In the genomic region with DNA sequence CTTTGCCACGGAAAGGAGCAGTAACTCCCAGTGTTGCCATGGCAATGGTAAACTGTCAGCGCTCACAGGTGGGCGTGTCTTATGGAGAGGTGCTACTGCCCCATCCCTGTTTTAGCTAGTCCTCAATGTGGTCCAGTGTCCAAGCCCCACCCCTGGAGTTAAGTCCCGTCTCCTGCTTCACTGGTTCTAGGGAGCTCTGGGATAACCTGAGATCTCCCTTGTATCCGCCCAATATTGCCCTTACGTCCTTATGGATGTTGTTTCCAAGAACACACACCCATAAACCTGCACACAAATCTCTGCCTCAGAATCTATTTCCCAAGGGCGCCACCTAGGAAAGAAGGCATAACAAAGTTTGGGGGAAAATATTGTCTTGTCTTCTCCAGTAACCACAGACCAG, we compare ENCODE assay signal across 10 cellular contexts.
DNase-seq lines count a peak whose midpoint lies in the region; ATAC-seq and TF ChIP-seq lines count a peak whose summit lies in the region.
"Had no signal": no experiment of that assay in that cellular context is flagged by ENCODE, and none has a peak within 500 bp of the region (broad histone marks: within the 10 kb centered on the region; RNA-seq: fewer than 3 reads in every experiment).

No MANE protein-coding gene starts in this region.

- TF ChIP-seq CTCF in HCT116 (IDR thresholded peaks at IDR 0.05 in 2 of 3, conservative IDR thresholded peaks at IDR 0.05 in 1 of 3; ENCODE audit: borderline replicate concordance in 1 of 3, insufficient read depth in 1 of 3, low read depth in 2 of 3, low read length in 2 of 3) (peak; percentile 42 to 57 (median 51)), mucosa of descending colon (IDR thresholded peaks at IDR 0.05) (no peak)

- CTCF ChIA-PET in HCT116 (lab: Charles Lee): interaction anchor here (0.8 to 1.5 kb wide), 6 partner anchors 9 to 658 kb away, joined by 3 to 4 read pairs (median 4); no protein-coding TSS in a partner anchor

- H2AFZ ChIP-seq in HCT116 (ENCODE audit: low read depth, low read length, poor library complexity, severe bottlenecking): peak overlapping the region; percentile 74

- H3K9me2 ChIP-seq in HCT116 (ENCODE audit: insufficient read depth): no peaks in the 10 kb centered on the region

- intact Hi-C loops in HCT116 (cut with micrococcal nuclease): loop anchor here (10.0 kb wide), 1 partner anchor 529 kb away; no protein-coding TSS in a partner anchor
- intact Hi-C loops in mucosa of descending colon (cut with DNase I, micrococcal nuclease): no loop called here

- no TSS peak for BruUV-seq in HCT116 (replicated peaks; lab: Mats Ljungman, UMichigan)

- H3K9me3 ChIP-seq in HCT116 (ENCODE audit: control insufficient read depth in 1 of 2, insufficient read depth in 1 of 2, low read depth in 1 of 2, low read length in 2 of 2) (no peaks in the 10 kb centered on the region), T-helper 17 cell (ENCODE audit: control insufficient read depth, low read length, poor library complexity, severe bottlenecking) (no peaks in the 10 kb centered on the region), mucosa of descending colon (no peaks in the 10 kb centered on the region)

- peak overlapping the region; percentile 85 for H3K27ac Mint-ChIP-seq in T-helper 17 cell
- H3K27ac Mint-ChIP-seq: type B pancreatic cell had no signal

- no peak overlapping the region for H3K4me3 ChIP-seq in HCT116 (replicated peaks in 1 of 2; ENCODE audit: low read depth in 1 of 2, low read length in 2 of 2)
- H3K4me3 ChIP-seq in mucosa of descending colon: no peak overlapping the region

- H3K9ac ChIP-seq in HCT116 (ENCODE audit: low read length): no peak overlapping the region

- H3K36me3 ChIP-seq in HCT116 (ENCODE audit: control insufficient read depth in 1 of 2, insufficient read depth in 2 of 2, low read length in 2 of 2): no peaks in the 10 kb centered on the region
- H3K36me3 ChIP-seq in mucosa of descending colon (ENCODE audit: low read depth): no peaks in the 10 kb centered on the region

- peak; percentile 67 for TF ChIP-seq RAD21 in HCT116 (IDR thresholded peaks at IDR 0.05; ENCODE audit: low read depth)

- ATAC-seq in HCT116: peak; percentile 87
- no peak for ATAC-seq in T-helper 17 cell
- peak; percentile 75 for ATAC-seq in mucosa of descending colon

- POLR2A ChIA-PET in HCT116 (lab: Charles Lee): interaction anchor here (0.5 kb wide), 1 partner anchor 315 kb away, joined by 3 read pairs; no protein-coding TSS in a partner anchor

- H3K4me1 ChIP-seq in HCT116 (ENCODE audit: control insufficient read depth in 1 of 2, insufficient read depth in 2 of 2, low read length in 2 of 2) (peaks cover 0 to 8% of the 10 kb centered on the region in 2 experiments; a peak in 3 of 4 replicates), mucosa of descending colon (ENCODE audit: low read depth) (no peaks in the 10 kb centered on the region)

- H3K4me3 Mint-ChIP-seq in T-helper 17 cell: peak overlapping the region; percentile 63
- H3K4me3 Mint-ChIP-seq: type B pancreatic cell had no signal

- no peaks in the 10 kb centered on the region for H3K27me3 ChIP-seq in HCT116 (ENCODE audit: insufficient read depth, low read length)

- TF ChIP-seq POLR2A in HCT116 (IDR thresholded peaks at IDR 0.05; ENCODE audit: borderline replicate concordance, extremely low read depth, insufficient read depth, insufficient read length): no peak

- DNase-seq in NCI-H82 (lab: John Stamatoyannopoulos, UW): peak; percentile 53
- no peak for DNase-seq in NCI-H82 treated with DMSO at 0.1 percent for 48 hours (lab: John Stamatoyannopoulos, UW; ENCODE audit: unreplicated experiment)
- peak; percentile 21 for DNase-seq in HCT116 (ENCODE audit: low read depth, low spot score)
- DNase-seq in T-helper 17 cell: no peak
- DNase-seq in mucosa of descending colon: peak in 1 of 3 donors; percentile 64
- no peak for DNase-seq in SK-N-DZ (ENCODE audit: low spot score)
- no peak for DNase-seq in NCI-H345 (lab: John Stamatoyannopoulos, UW)
- no peak for DNase-seq in GOT3 (lab: John Stamatoyannopoulos, UW)
- DNase-seq: NCI-H1436 had no signal

- H3K36me3 Mint-ChIP-seq in T-helper 17 cell (ENCODE audit: low read depth): no peaks in the 10 kb centered on the region
- H3K36me3 Mint-ChIP-seq: type B pancreatic cell had no signal

- peaks cover 22% of the 10 kb centered on the region for H3K4me1 Mint-ChIP-seq in T-helper 17 cell

- RAD21 ChIA-PET in HCT116 (lab: Charles Lee; ENCODE audit: low non-redundant PET in 1 of 2, low total read pairs in 2 of 2, uncharacterized antibody in 2 of 2, unreplicated experiment in 2 of 2): interaction anchor here in 1 of 2 experiments (0.7 kb wide), 1 partner anchor 790 kb away, joined by 4 read pairs; no protein-coding TSS in a partner anchor

- H3K27ac ChIP-seq in HCT116 (ENCODE audit: low read depth, low read length): no peak overlapping the region

- no peaks in the 10 kb centered on the region for H3K79me2 ChIP-seq in HCT116 (ENCODE audit: insufficient read depth, low read length)

- H4K20me1 ChIP-seq in HCT116 (ENCODE audit: insufficient read depth): no peaks in the 10 kb centered on the region

- peaks cover 7% of the 10 kb centered on the region for H3K27me3 Mint-ChIP-seq in T-helper 17 cell

- no peak overlapping the region for H3K4me2 ChIP-seq in HCT116 (ENCODE audit: low read length)

TF ChIP-seq in HCT116, 20 proteins besides CTCF, POLR2A, EP300 and RAD21:
- TF ChIP-seq FOSL1 (IDR thresholded peaks at IDR 0.05; ENCODE audit: low read depth) (no peak), SP1 (IDR thresholded peaks at IDR 0.05; ENCODE audit: low read depth) (no peak), POLR2AphosphoS5 (IDR thresholded peaks at IDR 0.05; ENCODE audit: low read depth, low read length) (no peak), CBX3 (IDR thresholded peaks at IDR 0.05; ENCODE audit: low read depth) (no peak), EZH2phosphoT487 (IDR thresholded peaks at IDR 0.05; ENCODE audit: borderline replicate concordance) (no peak), CEBPB (IDR thresholded peaks at IDR 0.05; ENCODE audit: low read depth) (no peak), JUND (IDR thresholded peaks at IDR 0.05) (no peak), SRF (IDR thresholded peaks at IDR 0.05; ENCODE audit: low read depth) (no peak), ZNF274 (IDR thresholded peaks at IDR 0.05; ENCODE audit: low read depth, low read length) (no peak)
- TF ChIP-seq, protein P1, sequence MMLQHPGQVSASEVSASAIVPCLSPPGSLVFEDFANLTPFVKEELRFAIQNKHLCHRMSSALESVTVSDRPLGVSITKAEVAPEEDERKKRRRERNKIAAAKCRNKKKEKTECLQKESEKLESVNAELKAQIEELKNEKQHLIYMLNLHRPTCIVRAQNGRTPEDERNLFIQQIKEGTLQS (IDR thresholded peaks at IDR 0.05): no peak
- TF ChIP-seq, protein P2, sequence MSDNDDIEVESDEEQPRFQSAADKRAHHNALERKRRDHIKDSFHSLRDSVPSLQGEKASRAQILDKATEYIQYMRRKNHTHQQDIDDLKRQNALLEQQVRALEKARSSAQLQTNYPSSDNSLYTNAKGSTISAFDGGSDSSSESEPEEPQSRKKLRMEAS (IDR thresholded peaks at IDR 0.05): no peak

Comparison
In these comparisons a context has a peak if more than half of its experiments do, and no peak if none do; other contexts are left out.
1. DNase-seq: peak in NCI-H82 (single experiment) and HCT116 (single experiment); none in NCI-H82 treated with DMSO at 0.1 percent for 48 hours (single experiment), T-helper 17 cell (0 of 3), SK-N-DZ (single experiment), NCI-H345 (single experiment) and GOT3 (single experiment).